ENCODE assay signal across 8 cellular contexts in the genomic region with DNA sequence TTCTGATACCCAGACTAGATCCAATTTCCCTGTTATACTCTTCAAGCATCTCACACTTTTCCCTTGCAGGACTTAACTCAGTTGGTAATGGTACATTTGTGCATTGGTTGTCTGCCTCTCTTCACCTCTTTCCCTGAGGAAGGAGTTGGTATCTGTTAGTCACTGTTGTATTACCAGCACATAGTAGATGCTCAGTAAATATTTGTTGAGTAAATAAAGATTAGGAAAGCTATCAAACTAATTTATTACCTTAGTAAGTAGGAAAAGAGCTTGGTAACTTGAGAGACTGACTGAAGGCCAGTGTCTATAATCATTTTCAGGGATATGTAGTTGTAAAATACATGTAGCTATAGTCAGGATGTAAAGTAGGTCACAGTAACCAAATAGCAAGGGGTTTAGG. TPM values are rescaled to one million over a fixed set of nuclear protein-coding genes. Genes with fewer than 3 reads are reported as not detected.
"Had no signal": no experiment of that assay in that cellular context is flagged by ENCODE, and none has a peak within 500 bp of the region (broad histone marks: within the 10 kb centered on the region; RNA-seq: fewer than 3 reads in every experiment).

No MANE protein-coding gene starts in this region.

RNA-seq across cellular contexts. Expression of gene FBXW10, which starts 53.0 kb away (rescaled TPM):
- total RNA-seq: natural killer cell, osteoblast, sciatic nerve, suprapubic skin, upper lobe of right lung, urinary bladder had no signal
- polyA plus RNA-seq: naive thymus-derived CD4-positive, alpha-beta T cell; smooth muscle cell had no signal
